In the genomic region with DNA sequence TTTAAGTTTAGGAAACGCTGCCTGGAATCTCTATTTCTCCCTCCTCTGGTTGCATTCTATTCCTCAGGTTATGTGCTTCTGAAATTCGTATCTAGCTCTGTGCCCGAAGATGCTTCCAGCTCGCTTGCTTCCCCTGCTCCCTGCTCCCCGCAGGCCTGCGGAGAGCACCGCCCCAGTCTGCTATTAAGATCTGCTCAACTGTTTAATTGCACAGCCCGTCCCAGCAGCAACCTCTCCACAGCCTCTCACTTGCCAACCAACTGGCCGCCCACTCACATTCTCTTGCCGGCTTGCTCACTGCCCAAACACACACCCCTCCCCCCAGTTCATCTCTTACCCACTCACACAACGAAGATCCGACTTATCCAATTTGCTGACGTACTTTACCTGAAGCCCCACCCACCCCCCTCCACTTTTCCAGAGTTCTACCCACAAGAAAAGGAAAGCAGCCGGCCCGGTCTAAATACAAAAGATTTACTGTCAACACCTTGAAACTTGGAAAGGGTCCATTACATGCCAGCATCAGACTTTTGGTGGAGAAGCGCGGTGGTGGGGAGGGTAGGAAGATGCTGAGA, we compare ENCODE assay signal across 1 cellular context.
TF ChIP-seq lines count a peak whose summit lies in the region.

No MANE protein-coding gene starts in this region.

TF ChIP-seq in GM23338, 12 proteins besides CTCF, POLR2A, EP300 and RAD21 (continued from another document):
- TF ChIP-seq, protein P1, sequence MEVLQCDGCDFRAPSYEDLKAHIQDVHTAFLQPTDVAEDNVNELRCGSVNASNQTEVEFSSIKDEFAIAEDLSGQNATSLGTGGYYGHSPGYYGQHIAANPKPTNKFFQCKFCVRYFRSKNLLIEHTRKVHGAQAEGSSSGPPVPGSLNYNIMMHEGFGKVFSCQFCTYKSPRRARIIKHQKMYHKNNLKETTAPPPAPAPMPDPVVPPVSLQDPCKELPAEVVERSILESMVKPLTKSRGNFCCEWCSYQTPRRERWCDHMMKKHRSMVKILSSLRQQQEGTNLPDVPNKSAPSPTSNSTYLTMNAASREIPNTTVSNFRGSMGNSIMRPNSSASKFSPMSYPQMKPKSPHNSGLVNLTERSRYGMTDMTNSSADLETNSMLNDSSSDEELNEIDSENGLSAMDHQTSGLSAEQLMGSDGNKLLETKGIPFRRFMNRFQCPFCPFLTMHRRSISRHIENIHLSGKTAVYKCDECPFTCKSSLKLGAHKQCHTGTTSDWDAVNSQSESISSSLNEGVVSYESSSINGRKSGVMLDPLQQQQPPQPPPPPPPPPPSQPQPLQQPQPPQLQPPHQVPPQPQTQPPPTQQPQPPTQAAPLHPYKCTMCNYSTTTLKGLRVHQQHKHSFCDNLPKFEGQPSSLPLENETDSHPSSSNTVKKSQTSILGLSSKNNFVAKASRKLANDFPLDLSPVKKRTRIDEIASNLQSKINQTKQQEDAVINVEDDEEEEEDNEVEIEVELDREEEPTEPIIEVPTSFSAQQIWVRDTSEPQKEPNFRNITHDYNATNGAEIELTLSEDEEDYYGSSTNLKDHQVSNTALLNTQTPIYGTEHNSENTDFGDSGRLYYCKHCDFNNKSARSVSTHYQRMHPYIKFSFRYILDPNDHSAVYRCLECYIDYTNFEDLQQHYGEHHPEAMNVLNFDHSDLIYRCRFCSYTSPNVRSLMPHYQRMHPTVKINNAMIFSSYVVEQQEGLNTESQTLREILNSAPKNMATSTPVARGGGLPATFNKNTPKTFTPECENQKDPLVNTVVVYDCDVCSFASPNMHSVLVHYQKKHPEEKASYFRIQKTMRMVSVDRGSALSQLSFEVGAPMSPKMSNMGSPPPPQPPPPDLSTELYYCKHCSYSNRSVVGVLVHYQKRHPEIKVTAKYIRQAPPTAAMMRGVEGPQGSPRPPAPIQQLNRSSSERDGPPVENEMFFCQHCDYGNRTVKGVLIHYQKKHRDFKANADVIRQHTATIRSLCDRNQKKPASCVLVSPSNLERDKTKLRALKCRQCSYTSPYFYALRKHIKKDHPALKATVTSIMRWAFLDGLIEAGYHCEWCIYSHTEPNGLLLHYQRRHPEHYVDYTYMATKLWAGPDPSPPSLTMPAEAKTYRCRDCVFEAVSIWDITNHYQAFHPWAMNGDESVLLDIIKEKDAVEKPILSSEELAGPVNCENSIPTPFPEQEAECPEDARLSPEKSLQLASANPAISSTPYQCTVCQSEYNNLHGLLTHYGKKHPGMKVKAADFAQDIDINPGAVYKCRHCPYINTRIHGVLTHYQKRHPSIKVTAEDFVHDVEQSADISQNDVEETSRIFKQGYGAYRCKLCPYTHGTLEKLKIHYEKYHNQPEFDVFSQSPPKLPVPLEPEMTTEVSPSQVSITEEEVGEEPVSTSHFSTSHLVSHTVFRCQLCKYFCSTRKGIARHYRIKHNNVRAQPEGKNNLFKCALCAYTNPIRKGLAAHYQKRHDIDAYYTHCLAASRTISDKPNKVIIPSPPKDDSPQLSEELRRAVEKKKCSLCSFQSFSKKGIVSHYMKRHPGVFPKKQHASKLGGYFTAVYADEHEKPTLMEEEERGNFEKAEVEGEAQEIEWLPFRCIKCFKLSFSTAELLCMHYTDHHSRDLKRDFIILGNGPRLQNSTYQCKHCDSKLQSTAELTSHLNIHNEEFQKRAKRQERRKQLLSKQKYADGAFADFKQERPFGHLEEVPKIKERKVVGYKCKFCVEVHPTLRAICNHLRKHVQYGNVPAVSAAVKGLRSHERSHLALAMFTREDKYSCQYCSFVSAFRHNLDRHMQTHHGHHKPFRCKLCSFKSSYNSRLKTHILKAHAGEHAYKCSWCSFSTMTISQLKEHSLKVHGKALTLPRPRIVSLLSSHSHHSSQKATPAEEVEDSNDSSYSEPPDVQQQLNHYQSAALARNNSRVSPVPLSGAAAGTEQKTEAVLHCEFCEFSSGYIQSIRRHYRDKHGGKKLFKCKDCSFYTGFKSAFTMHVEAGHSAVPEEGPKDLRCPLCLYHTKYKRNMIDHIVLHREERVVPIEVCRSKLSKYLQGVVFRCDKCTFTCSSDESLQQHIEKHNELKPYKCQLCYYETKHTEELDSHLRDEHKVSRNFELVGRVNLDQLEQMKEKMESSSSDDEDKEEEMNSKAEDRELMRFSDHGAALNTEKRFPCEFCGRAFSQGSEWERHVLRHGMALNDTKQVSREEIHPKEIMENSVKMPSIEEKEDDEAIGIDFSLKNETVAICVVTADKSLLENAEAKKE (CRISPR knock-in tag; IDR thresholded peaks at IDR 0.05): no peak
- no peak for TF ChIP-seq CREB1 (CRISPR knock-in tag; IDR thresholded peaks at IDR 0.05; ENCODE audit: low read depth)
TF ChIP-seq in GM23338: peak in this region for 0.
